Comparison of ENCODE assay signal across 1 cellular context in genomic region chr17:57553991-57554825, GRCh38.
TF ChIP-seq lines count a peak whose summit lies in the region.

No MANE protein-coding gene starts in this region.

TF ChIP-seq in K562, 482 proteins besides CTCF, POLR2A, EP300 and RAD21 (continued from another document and continues in another):
- TF ChIP-seq ZBTB33 (CRISPR knock-in tag; IDR thresholded peaks at IDR 0.05) (no peak), CTBP1 (IDR thresholded peaks at IDR 0.05; ENCODE audit: borderline replicate concordance) (peak; percentile 64), ARID1B (IDR thresholded peaks at IDR 0.05) (peak; percentile 61), ETV5 (CRISPR knock-in tag; IDR thresholded peaks at IDR 0.05; ENCODE audit: low read depth) (0 out of 2 replicates have a peak, but pooled peaks have one; percentile 27), PTBP1 (IDR thresholded peaks at IDR 0.05; ENCODE audit: low read depth, low read length) (peak; percentile 58; the same call in 1 of the 2 replicates), POLR3G (IDR thresholded peaks at IDR 0.05; ENCODE audit: extremely low read depth, insufficient read length, insufficient replicate concordance) (no peak), MCM7 (IDR thresholded peaks at IDR 0.05) (no peak), DPF2 (IDR thresholded peaks at IDR 0.05) (peak; percentile 44; the same call in 1 of the 2 replicates), FOXA3 (CRISPR knock-in tag; conservative IDR thresholded peaks at IDR 0.05 in 1 of 2, IDR thresholded peaks at IDR 0.05 in 1 of 2) (peak in 1 of 2 experiments; percentile 68; a peak in 2 of 4 replicates), POLR2AphosphoS5 (IDR thresholded peaks at IDR 0.05; ENCODE audit: control insufficient read depth, insufficient read depth, low read depth, low read length) (peak; percentile 28; the same call in 1 of the 2 replicates), CBFA2T3 (IDR thresholded peaks at IDR 0.05) (peak; percentile 88), BCOR (IDR thresholded peaks at IDR 0.05) (peak; percentile 86), ELF1 (tag; IDR thresholded peaks at IDR 0.05) (0 out of 2 replicates have a peak, but pooled peaks have one; percentile 6), ZNF589 (CRISPR knock-in tag; IDR thresholded peaks at IDR 0.05; ENCODE audit: low read depth) (0 out of 2 replicates have a peak, but pooled peaks have one; percentile 27), MAFG (tag; conservative IDR thresholded peaks at IDR 0.05) (peak; percentile 21; the same call in 1 of the 2 replicates), SNRNP70 (optimal IDR thresholded peaks at IDR 0.05; ENCODE audit: low read depth, low read length) (no peak), NFIX (CRISPR knock-in tag; IDR thresholded peaks at IDR 0.05; ENCODE audit: low read depth) (no peak), FOXJ3 (CRISPR knock-in tag; IDR thresholded peaks at IDR 0.05) (peak; percentile 77; the same call in 1 of the 2 replicates), BMI1 (IDR thresholded peaks at IDR 0.05; ENCODE audit: low read length) (0 out of 2 replicates have a peak, but pooled peaks have one; percentile 55), ZEB2 (IDR thresholded peaks at IDR 0.05) (peak; percentile 62; the same call in 1 of the 2 replicates), MECOM (CRISPR knock-in tag; IDR thresholded peaks at IDR 0.05) (no peak), SMARCA4 (IDR thresholded peaks at IDR 0.05) (peak; percentile 29), RBM25 (IDR thresholded peaks at IDR 0.05; ENCODE audit: low read depth, low read length, severe bottlenecking) (peak; percentile 91), ILK (tag; IDR thresholded peaks at IDR 0.05; ENCODE audit: borderline replicate concordance, low read depth) (no peak), MXI1 (IDR thresholded peaks at IDR 0.05; ENCODE audit: low read depth, low read length) (0 out of 2 replicates have a peak, but pooled peaks have one; percentile 48), KAT7 (CRISPR knock-in tag; IDR thresholded peaks at IDR 0.05; ENCODE audit: borderline replicate concordance) (no peak), NR2C1 (IDR thresholded peaks at IDR 0.05) (no peak), NR2C1 (tag; IDR thresholded peaks at IDR 0.05) (0 out of 2 replicates have a peak, but pooled peaks have one; percentile 27), RNF2 (IDR thresholded peaks at IDR 0.05) (no peak), PHF20 (IDR thresholded peaks at IDR 0.05; ENCODE audit: partially characterized antibody) (no peak), ZFP36 (IDR thresholded peaks at IDR 0.05; ENCODE audit: low read depth, low read length, partially characterized antibody) (peak; percentile 87), ZBTB9 (CRISPR knock-in tag; IDR thresholded peaks at IDR 0.05) (no peak), CSDE1 (IDR thresholded peaks at IDR 0.05) (peak in 1 of 2 experiments; percentile 45; a peak in 1 of 4 replicates), NFIC (IDR thresholded peaks at IDR 0.05) (peak; percentile 27; the same call in 1 of the 2 replicates), TRIM24 (IDR thresholded peaks at IDR 0.05) (peak in 1 of 2 experiments; percentile 46; a peak in 1 of 4 replicates), CREB3L1 (IDR thresholded peaks at IDR 0.05; ENCODE audit: borderline replicate concordance, low read depth) (no peak), ZNF224 (CRISPR knock-in tag; IDR thresholded peaks at IDR 0.05) (no peak), CXXC5 (CRISPR knock-in tag; IDR thresholded peaks at IDR 0.05) (peak; percentile 57; the same call in 1 of the 2 replicates), LEF1 (IDR thresholded peaks at IDR 0.05) (0 out of 2 replicates have a peak, but pooled peaks have one; percentile 41), TCF3 (CRISPR knock-in tag; IDR thresholded peaks at IDR 0.05) (peak; percentile 80), SAP30 (IDR thresholded peaks at IDR 0.05; ENCODE audit: borderline replicate concordance, insufficient read depth, low read depth, low read length, poor library complexity, severe bottlenecking) (no peak), JUND (IDR thresholded peaks at IDR 0.05; ENCODE audit: borderline replicate concordance, low read depth, low read length) (no peak), JUND (tag; IDR thresholded peaks at IDR 0.05; ENCODE audit: borderline replicate concordance, low read depth, low read length) (peak; percentile 33; the same call in 1 of the 3 replicates), HDAC2 (IDR thresholded peaks at IDR 0.05) (0 out of 2 replicates have a peak, but pooled peaks have one; percentile 31), HNRNPLL (IDR thresholded peaks at IDR 0.05; ENCODE audit: low read depth, low read length, poor library complexity, severe bottlenecking) (peak; percentile 34), NCOR1 (IDR thresholded peaks at IDR 0.05) (peak; percentile 64; the same call in 1 of the 2 replicates), PHTF2 (CRISPR knock-in tag; IDR thresholded peaks at IDR 0.05) (no peak), CHD2 (IDR thresholded peaks at IDR 0.05; ENCODE audit: low read depth, low read length) (0 out of 2 replicates have a peak, but pooled peaks have one; percentile 23), NR3C1 (CRISPR knock-in tag; IDR thresholded peaks at IDR 0.05) (no peak), ESRRA (IDR thresholded peaks at IDR 0.05; ENCODE audit: borderline replicate concordance, low read depth) (peak; percentile 85), SREBF2 (CRISPR knock-in tag; IDR thresholded peaks at IDR 0.05) (no peak), FOXJ2 (tag; IDR thresholded peaks at IDR 0.05) (peak; percentile 89)
- TF ChIP-seq, protein P1, sequence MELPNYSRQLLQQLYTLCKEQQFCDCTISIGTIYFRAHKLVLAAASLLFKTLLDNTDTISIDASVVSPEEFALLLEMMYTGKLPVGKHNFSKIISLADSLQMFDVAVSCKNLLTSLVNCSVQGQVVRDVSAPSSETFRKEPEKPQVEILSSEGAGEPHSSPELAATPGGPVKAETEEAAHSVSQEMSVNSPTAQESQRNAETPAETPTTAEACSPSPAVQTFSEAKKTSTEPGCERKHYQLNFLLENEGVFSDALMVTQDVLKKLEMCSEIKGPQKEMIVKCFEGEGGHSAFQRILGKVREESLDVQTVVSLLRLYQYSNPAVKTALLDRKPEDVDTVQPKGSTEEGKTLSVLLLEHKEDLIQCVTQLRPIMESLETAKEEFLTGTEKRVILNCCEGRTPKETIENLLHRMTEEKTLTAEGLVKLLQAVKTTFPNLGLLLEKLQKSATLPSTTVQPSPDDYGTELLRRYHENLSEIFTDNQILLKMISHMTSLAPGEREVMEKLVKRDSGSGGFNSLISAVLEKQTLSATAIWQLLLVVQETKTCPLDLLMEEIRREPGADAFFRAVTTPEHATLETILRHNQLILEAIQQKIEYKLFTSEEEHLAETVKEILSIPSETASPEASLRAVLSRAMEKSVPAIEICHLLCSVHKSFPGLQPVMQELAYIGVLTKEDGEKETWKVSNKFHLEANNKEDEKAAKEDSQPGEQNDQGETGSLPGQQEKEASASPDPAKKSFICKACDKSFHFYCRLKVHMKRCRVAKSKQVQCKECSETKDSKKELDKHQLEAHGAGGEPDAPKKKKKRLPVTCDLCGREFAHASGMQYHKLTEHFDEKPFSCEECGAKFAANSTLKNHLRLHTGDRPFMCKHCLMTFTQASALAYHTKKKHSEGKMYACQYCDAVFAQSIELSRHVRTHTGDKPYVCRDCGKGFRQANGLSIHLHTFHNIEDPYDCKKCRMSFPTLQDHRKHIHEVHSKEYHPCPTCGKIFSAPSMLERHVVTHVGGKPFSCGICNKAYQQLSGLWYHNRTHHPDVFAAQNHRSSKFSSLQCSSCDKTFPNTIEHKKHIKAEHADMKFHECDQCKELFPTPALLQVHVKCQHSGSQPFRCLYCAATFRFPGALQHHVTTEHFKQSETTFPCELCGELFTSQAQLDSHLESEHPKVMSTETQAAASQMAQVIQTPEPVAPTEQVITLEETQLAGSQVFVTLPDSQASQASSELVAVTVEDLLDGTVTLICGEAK (IDR thresholded peaks at IDR 0.05), result 0 out of 2 replicates have a peak, but pooled peaks have one; percentile 40
- TF ChIP-seq, protein P1 (CRISPR knock-in tag; IDR thresholded peaks at IDR 0.05), result no peak
- TF ChIP-seq, protein P2, sequence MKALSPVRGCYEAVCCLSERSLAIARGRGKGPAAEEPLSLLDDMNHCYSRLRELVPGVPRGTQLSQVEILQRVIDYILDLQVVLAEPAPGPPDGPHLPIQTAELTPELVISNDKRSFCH (CRISPR knock-in tag; IDR thresholded peaks at IDR 0.05), result no peak
- TF ChIP-seq, protein P2 (tag; IDR thresholded peaks at IDR 0.05), result 0 out of 2 replicates have a peak, but pooled peaks have one; percentile 18
- TF ChIP-seq, protein P3, sequence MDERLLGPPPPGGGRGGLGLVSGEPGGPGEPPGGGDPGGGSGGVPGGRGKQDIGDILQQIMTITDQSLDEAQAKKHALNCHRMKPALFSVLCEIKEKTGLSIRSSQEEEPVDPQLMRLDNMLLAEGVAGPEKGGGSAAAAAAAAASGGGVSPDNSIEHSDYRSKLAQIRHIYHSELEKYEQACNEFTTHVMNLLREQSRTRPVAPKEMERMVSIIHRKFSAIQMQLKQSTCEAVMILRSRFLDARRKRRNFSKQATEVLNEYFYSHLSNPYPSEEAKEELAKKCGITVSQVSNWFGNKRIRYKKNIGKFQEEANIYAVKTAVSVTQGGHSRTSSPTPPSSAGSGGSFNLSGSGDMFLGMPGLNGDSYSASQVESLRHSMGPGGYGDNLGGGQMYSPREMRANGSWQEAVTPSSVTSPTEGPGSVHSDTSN (CRISPR knock-in tag; IDR thresholded peaks at IDR 0.05; ENCODE audit: low read depth), result no peak
- TF ChIP-seq, protein P3 (tag; conservative IDR thresholded peaks at IDR 0.05; ENCODE audit: low read depth), result peak; percentile 43
